ENCODE assay signal across 18 cellular contexts in genomic region chr16:70659953-70660671, GRCh38. TPM values are rescaled to one million over a fixed set of nuclear protein-coding genes. Genes with fewer than 3 reads are reported as not detected.
"Had no signal": no experiment of that assay in that cellular context is flagged by ENCODE, and none has a peak within 500 bp of the region (broad histone marks: within the 10 kb centered on the region; RNA-seq: fewer than 3 reads in every experiment).

No MANE protein-coding gene starts in this region.

- H3K9me3 ChIP-seq: neutrophil had no signal

- H3K27me3 ChIP-seq: neutrophil had no signal

- FAIRE-seq: endothelial cell of umbilical vein had no signal

- DNase-seq: activated CD4-positive, alpha-beta T cell treated with anti-CD3 and anti-CD28 coated beads for 36 hours; activated CD4-positive, alpha-beta T cell treated with anti-CD3 and anti-CD28 coated beads, Interleukin-2, amount 50 U/mL, for 48 hours; activated CD8-positive, alpha-beta memory T cell treated with anti-CD3 and anti-CD28 coated beads, Interleukin-2, amount 10 ng/mL, durations not matched to agents 7 days and 5 days; activated naive CD4-positive, alpha-beta T cell treated with Interleukin-2 at 50 U/mL for 16 hours; activated naive CD8-positive, alpha-beta T cell treated with anti-CD3 and anti-CD28 coated beads, Interleukin-2, amount 50 U/mL, for 24 hours; effector CD4-positive, alpha-beta T cell; immature natural killer cell; kidney glomerular epithelial cell; left ventricle myocardium superior; mesenchymal stem cell; natural killer cell; retina; stimulated activated CD4-positive, alpha-beta T cell treated with anti-CD3 and anti-CD28 coated beads, Interleukin-2, amount 100 ng/mL, for 24 hours; T-cell had no signal

- H3K27ac ChIP-seq: coronary artery, neutrophil had no signal

- ATAC-seq: activated CD4-positive, alpha-beta T cell treated with anti-CD3 and anti-CD28 coated beads for 36 hours; activated naive CD8-positive, alpha-beta T cell treated with anti-CD3 and anti-CD28 coated beads, Interleukin-2, amount 50 U/mL, for 24 hours; natural killer cell; T-cell had no signal

- H3K4me3 ChIP-seq: coronary artery had no signal

RNA-seq across cellular contexts. Expression of gene IL34, which starts 13.8 kb away (rescaled TPM):
- total RNA-seq: activated CD4-positive, alpha-beta T cell treated with anti-CD3 and anti-CD28 coated beads for 36 hours; activated CD8-positive, alpha-beta memory T cell treated with anti-CD3 and anti-CD28 coated beads, Interleukin-2, amount 10 ng/mL, durations not matched to agents 7 days and 5 days; activated T-helper 2 cell treated with anti-CD3 and anti-CD28 coated beads, Interferon-gamma antibody, Interleukin-2, Interleukin-4, amounts not matched to agents 10 μg/mL and 5 μg/mL and 100 μg/mL, durations not matched to agents 14 hours and 24 hours and 36 hours had no signal
- polyA plus RNA-seq: immature natural killer cell had no signal

RNA-seq across cellular contexts. Expression of gene MTSS2, which starts 25.7 kb away (rescaled TPM):
- polyA plus RNA-seq: immature natural killer cell had no signal
